Comparison of ENCODE assay signal across 12 cellular contexts in the genomic region with DNA sequence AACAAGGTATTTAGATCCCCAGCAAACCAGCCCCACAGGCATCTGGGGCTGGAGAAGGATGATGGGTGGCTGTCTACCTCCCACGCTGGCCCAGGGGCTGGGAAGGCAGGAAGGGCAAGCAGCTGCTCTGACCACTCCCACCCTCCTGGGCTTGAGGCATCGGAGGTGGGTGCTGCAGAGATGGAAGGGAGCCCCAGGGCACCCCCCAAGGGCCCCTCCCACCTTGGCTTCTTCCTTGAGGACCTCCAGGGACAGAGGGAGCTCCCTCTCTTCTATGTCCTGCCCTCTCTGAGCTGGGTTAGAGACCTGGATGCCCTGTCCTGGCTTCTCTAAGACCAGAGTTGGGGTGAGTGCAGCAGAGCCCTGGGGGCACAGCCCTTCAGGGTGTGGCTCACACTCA. TPM values are rescaled to one million over a fixed set of nuclear protein-coding genes. Genes with fewer than 3 reads are reported as not detected.
DNase-seq lines count a peak whose midpoint lies in the region; ATAC-seq, FAIRE-seq and TF ChIP-seq lines count a peak whose summit lies in the region.
"Had no signal": no experiment of that assay in that cellular context is flagged by ENCODE, and none has a peak within 500 bp of the region (broad histone marks: within the 10 kb centered on the region; RNA-seq: fewer than 3 reads in every experiment).

No MANE protein-coding gene starts in this region.

- H3K4me3 ChIP-seq in CD4-positive, CD25-positive, alpha-beta regulatory T cell (ENCODE audit: low read depth, low read length) = peak overlapping the region; percentile 100
- H3K4me3 ChIP-seq in GM23248 (no peak overlapping the region), GM23338 (no peak overlapping the region)
- H3K4me3 ChIP-seq in naive thymus-derived CD4-positive, alpha-beta T cell (ENCODE audit: low read length) = peak overlapping the region; percentile 98
- H3K4me3 ChIP-seq: upper lobe of right lung had no signal

- H3K79me2 ChIP-seq in GM23248 (ENCODE audit: insufficient read depth) (no peaks in the 10 kb centered on the region), GM23338 (replicated peaks; ENCODE audit: insufficient read depth) (no peaks in the 10 kb centered on the region)

- peaks cover 6 to 63% (median 39%) of the 10 kb centered on the region in 4 donors for H3K4me1 Mint-ChIP-seq in CD4-positive, CD25-positive, alpha-beta regulatory T cell
- H3K4me1 Mint-ChIP-seq in activated T-cell treated with anti-CD3 and anti-CD28 coated beads, Interleukin-2, amount 50 U/mL, for 4 hours (ENCODE audit: low read depth) = peaks cover 67% of the 10 kb centered on the region
- peaks cover 45 to 76% (median 54%) of the 10 kb centered on the region in 7 donors for H3K4me1 Mint-ChIP-seq in naive thymus-derived CD4-positive, alpha-beta T cell
- peaks cover 24% of the 10 kb centered on the region for H3K4me1 Mint-ChIP-seq in GM23338

- H3K36me3 Mint-ChIP-seq in CD4-positive, CD25-positive, alpha-beta regulatory T cell = peaks cover 44% of the 10 kb centered on the region
- H3K36me3 Mint-ChIP-seq in activated T-cell treated with anti-CD3 and anti-CD28 coated beads, Interleukin-2, amount 50 U/mL, for 4 hours (ENCODE audit: insufficient read depth) = peaks cover 14% of the 10 kb centered on the region
- peaks cover 18 to 53% (median 32%) of the 10 kb centered on the region in 5 donors for H3K36me3 Mint-ChIP-seq in naive thymus-derived CD4-positive, alpha-beta T cell
- peaks cover 32% of the 10 kb centered on the region for H3K36me3 Mint-ChIP-seq in GM23338 (ENCODE audit: low read depth)

- no peak for FAIRE-seq in HTR-8/SVneo (lab: Jason Lieb, UNC)

- POLR2A ChIA-PET in naive thymus-derived CD4-positive, alpha-beta T cell (lab: Charles Lee) = interaction anchor here (0.5 to 35.3 kb wide), 11 partner anchors 12 to 151 kb away, joined by 3 to 1967 read pairs (median 12); partner anchors contain the start of genes CEP85, SH3BGRL3, UBXN11 and ZNF593

- H3K9ac ChIP-seq in GM23248 = peak overlapping the region; percentile 61; the same call in 1 of the 2 replicates

- TF ChIP-seq CTCF in GM23338 (conservative IDR thresholded peaks at IDR 0.05; ENCODE audit: low read depth in 2 of 2) = no peak

- H3K9me2 ChIP-seq in GM23248 (ENCODE audit: insufficient read depth) (no peaks in the 10 kb centered on the region), GM23338 (ENCODE audit: insufficient read depth) (no peaks in the 10 kb centered on the region)

- H3K4me3 Mint-ChIP-seq in CD4-positive, CD25-positive, alpha-beta regulatory T cell = peak overlapping the region; percentile 92 to 98 (median 94)
- peak overlapping the region; percentile 79 for H3K4me3 Mint-ChIP-seq in activated T-cell treated with anti-CD3 and anti-CD28 coated beads, Interleukin-2, amount 50 U/mL, for 4 hours
- peak overlapping the region; percentile 79 to 99 (median 95) for H3K4me3 Mint-ChIP-seq in naive thymus-derived CD4-positive, alpha-beta T cell
- H3K4me3 Mint-ChIP-seq in GM23338 = no peak overlapping the region

- H3K4me2 ChIP-seq in GM23248 (ENCODE audit: unreplicated experiment) = peak overlapping the region; percentile 33
- H3K4me2 ChIP-seq in GM23338 = no peak overlapping the region

- H3K27ac ChIP-seq in CD4-positive, CD25-positive, alpha-beta regulatory T cell (ENCODE audit: insufficient read depth, low read length, poor library complexity, severe bottlenecking) = peak overlapping the region; percentile 70
- no peak overlapping the region for H3K27ac ChIP-seq in GM23248
- peak overlapping the region; percentile 77 for H3K27ac ChIP-seq in naive thymus-derived CD4-positive, alpha-beta T cell (ENCODE audit: low read depth, low read length)
- H3K27ac ChIP-seq in GM23338 (ENCODE audit: low read depth) = no peak overlapping the region
- H3K27ac ChIP-seq: upper lobe of right lung had no signal

- H3K27me3 Mint-ChIP-seq in CD4-positive, CD25-positive, alpha-beta regulatory T cell = peaks cover 5% of the 10 kb centered on the region
- no peaks in the 10 kb centered on the region for H3K27me3 Mint-ChIP-seq in activated T-cell treated with anti-CD3 and anti-CD28 coated beads, Interleukin-2, amount 50 U/mL, for 4 hours (ENCODE audit: low read depth)
- no peaks in the 10 kb centered on the region for H3K27me3 Mint-ChIP-seq in naive thymus-derived CD4-positive, alpha-beta T cell
- peaks cover 9% of the 10 kb centered on the region for H3K27me3 Mint-ChIP-seq in GM23338 (ENCODE audit: insufficient read depth, low read depth, poor library complexity)

- no peaks in the 10 kb centered on the region for H3K27me3 ChIP-seq in CD4-positive, CD25-positive, alpha-beta regulatory T cell (ENCODE audit: control insufficient read depth, insufficient read depth, low read length)
- no peaks in the 10 kb centered on the region for H3K27me3 ChIP-seq in GM23248 (replicated peaks; ENCODE audit: insufficient read depth)
- no peaks in the 10 kb centered on the region for H3K27me3 ChIP-seq in naive thymus-derived CD4-positive, alpha-beta T cell (ENCODE audit: control insufficient read depth in 2 of 2, insufficient read depth in 2 of 2, low read length in 2 of 2)
- no peaks in the 10 kb centered on the region for H3K27me3 ChIP-seq in GM23338 (ENCODE audit: insufficient read depth)
- H3K27me3 ChIP-seq: upper lobe of right lung had no signal

- in situ Hi-C loops in GM23248 (cut with MboI) = no loop called here

- no peaks in the 10 kb centered on the region for H3F3A ChIP-seq in GM23248 (ENCODE audit: insufficient read depth)
- H3F3A ChIP-seq in GM23338 (replicated peaks; ENCODE audit: low read depth) = peaks cover 7% of the 10 kb centered on the region; the same call in 1 of the 2 replicates

- 41 to 50% methylated on average over 2 of the region's 2 CpGs for WGBS in GM23248 (ENCODE audit: low coverage in 1 of 2, low lambda C conversion rate in 2 of 2, missing lambda C conversion rate in 2 of 2), 2 experiments

- H3K4me1 ChIP-seq in CD4-positive, CD25-positive, alpha-beta regulatory T cell (ENCODE audit: control insufficient read depth, insufficient read depth, low read length, poor library complexity, severe bottlenecking) = peaks cover 61% of the 10 kb centered on the region
- H3K4me1 ChIP-seq in GM23248 (ENCODE audit: insufficient read depth) = peaks cover 10% of the 10 kb centered on the region
- H3K4me1 ChIP-seq in naive thymus-derived CD4-positive, alpha-beta T cell (ENCODE audit: control insufficient read depth in 2 of 2, insufficient read depth in 2 of 2, low read length in 2 of 2) = peaks cover 47 to 51% of the 10 kb centered on the region in 2 donors
- H3K4me1 ChIP-seq in GM23338 (ENCODE audit: insufficient read depth) = peaks cover 20% of the 10 kb centered on the region

- no peak for DNase-seq in CD4-positive, CD25-positive, alpha-beta regulatory T cell
- DNase-seq in GM23248 (no peak), NCI-H2227 (lab: John Stamatoyannopoulos, UW; ENCODE audit: unreplicated experiment) (no peak), SKM-1 treated with dmso at 0.1 percent for 144 hours (lab: John Stamatoyannopoulos, UW; ENCODE audit: unreplicated experiment) (no peak), GM23338 (ENCODE audit: low spot score) (no peak), HTR-8/SVneo (ENCODE audit: insufficient read length, low spot score) (no peak)
- no peak for DNase-seq in activated T-cell treated with anti-CD3 and anti-CD28 coated beads, Interleukin-2, amount 50 U/mL, for 4 hours
- DNase-seq in naive thymus-derived CD4-positive, alpha-beta T cell = peak in 1 of 9 donors; percentile 33
- DNase-seq: NCI-H187 treated with DMSO at 0.1 percent for 48 hours had no signal

- CTCF ChIA-PET in naive thymus-derived CD4-positive, alpha-beta T cell (lab: Charles Lee) = interaction anchor here (0.6 to 19.8 kb wide), 10 partner anchors 10 to 111 kb away, joined by 3 to 541 read pairs (median 5); partner anchors contain the start of gene SH3BGRL3

- peak overlapping the region; percentile 92 to 100 (median 97) for H3K27ac Mint-ChIP-seq in CD4-positive, CD25-positive, alpha-beta regulatory T cell
- peak overlapping the region; percentile 87 to 99 (median 96) for H3K27ac Mint-ChIP-seq in naive thymus-derived CD4-positive, alpha-beta T cell
- H3K27ac Mint-ChIP-seq in GM23338 = no peak overlapping the region

- peak overlapping the region; percentile 85 for H2AFZ ChIP-seq in GM23248
- H2AFZ ChIP-seq in GM23338 = no peak overlapping the region

- H3K36me3 ChIP-seq in CD4-positive, CD25-positive, alpha-beta regulatory T cell (ENCODE audit: control insufficient read depth, insufficient read depth, low read length) = peaks cover 50% of the 10 kb centered on the region
- H3K36me3 ChIP-seq in GM23248 (ENCODE audit: low read depth) (no peaks in the 10 kb centered on the region), GM23338 (ENCODE audit: insufficient read depth) (peaks cover 8% of the 10 kb centered on the region)
- H3K36me3 ChIP-seq in naive thymus-derived CD4-positive, alpha-beta T cell (ENCODE audit: control insufficient read depth in 2 of 3, insufficient read depth in 3 of 3, low read length in 3 of 3) = peaks cover 0 to 51% (median 20%) of the 10 kb centered on the region in 3 experiments
- H3K36me3 ChIP-seq: upper lobe of right lung had no signal

- H3K9me3 ChIP-seq in CD4-positive, CD25-positive, alpha-beta regulatory T cell (ENCODE audit: control insufficient read depth in 2 of 2, low read length in 2 of 2) = no peaks in the 10 kb centered on the region
- no peaks in the 10 kb centered on the region for H3K9me3 ChIP-seq in GM23248 (ENCODE audit: low read depth)
- no peaks in the 10 kb centered on the region for H3K9me3 ChIP-seq in naive thymus-derived CD4-positive, alpha-beta T cell (ENCODE audit: control insufficient read depth in 2 of 3, low read length in 3 of 3)
- H3K9me3 ChIP-seq: upper lobe of right lung had no signal

- intact Hi-C loops in naive thymus-derived CD4-positive, alpha-beta T cell (cut with micrococcal nuclease) = loop anchor here (1.0 to 2.0 kb wide), 10 partner anchors 14 to 152 kb away; partner anchors contain the start of genes ZNF593 (in 2 of the 2), C1orf232 (in 1 of the 2) and CEP85 (in 1 of the 2)

- H4K20me1 ChIP-seq in GM23248 (ENCODE audit: insufficient read depth) (no peaks in the 10 kb centered on the region), GM23338 (replicated peaks; ENCODE audit: insufficient read depth) (no peaks in the 10 kb centered on the region)

- H3K9me3 Mint-ChIP-seq in CD4-positive, CD25-positive, alpha-beta regulatory T cell = peaks cover 0 to 2% (median 0%) of the 10 kb centered on the region in 7 donors
- no peaks in the 10 kb centered on the region for H3K9me3 Mint-ChIP-seq in activated T-cell treated with anti-CD3 and anti-CD28 coated beads, Interleukin-2, amount 50 U/mL, for 4 hours
- H3K9me3 Mint-ChIP-seq in naive thymus-derived CD4-positive, alpha-beta T cell = peaks cover 0 to 2% (median 0%) of the 10 kb centered on the region in 11 donors
- no peaks in the 10 kb centered on the region; the same call in 2 of the 3 replicates for H3K9me3 Mint-ChIP-seq in GM23338

- ATAC-seq in CD4-positive, CD25-positive, alpha-beta regulatory T cell (ENCODE audit: low read depth in 2 of 2) = no peak
- peak in 1 of 2 donors; percentile 4 for ATAC-seq in activated T-cell treated with anti-CD3 and anti-CD28 coated beads, Interleukin-2, amount 50 U/mL, for 4 hours
- peak; percentile 2 for ATAC-seq in naive thymus-derived CD4-positive, alpha-beta T cell
- ATAC-seq in GM23338 = no peak

RNA-seq across cellular contexts. Expression of gene CD52, which starts 3.1 kb away (rescaled TPM):
- 1,528 TPM for total RNA-seq in CD4-positive, CD25-positive, alpha-beta regulatory T cell
- over 10,000 TPM in 2 of 4 donors, 1,000 to 10,000 TPM in 2; 9,467 to 12,173 (median 10,919) TPM for polyA plus RNA-seq in CD4-positive, CD25-positive, alpha-beta regulatory T cell
- total RNA-seq in GM23248 (2014; rRNA removed; shearing (Covaris generic)) = not detected in 2 replicates
- polyA plus RNA-seq in GM23248 (2016; fragmentation: Nextera tagmentation; extraction: Ambion mirVana) (not detected in 2 replicates), GM23338 (2016; fragmentation: Nextera tagmentation; extraction: Ambion mirVana) (7.3 and 9.6 TPM in 2 replicates)
- total RNA-seq in activated T-cell treated with anti-CD3 and anti-CD28 coated beads, Interleukin-2, amount 50 U/mL, for 4 hours = 10 to 100 TPM; 82.3 to 99.4 (median 93.8) TPM
- total RNA-seq in naive thymus-derived CD4-positive, alpha-beta T cell = 1,000 to 10,000 TPM in 3 of 5 experiments, 100 to 1,000 TPM in 2; 719 to 1,390 (median 1,130) TPM
- polyA plus RNA-seq in naive thymus-derived CD4-positive, alpha-beta T cell = 1,000 to 10,000 TPM; 7,628 to 8,133 TPM
- total RNA-seq in GM23338 (2014; rRNA removed; shearing (Covaris generic)) = not detected in 2 replicates
- total RNA-seq: pulmonary artery endothelial cell had no signal

RNA-seq across cellular contexts. Expression of gene UBXN11, which starts 14.5 kb away (rescaled TPM):
- 30.8 TPM for total RNA-seq in CD4-positive, CD25-positive, alpha-beta regulatory T cell
- polyA plus RNA-seq in CD4-positive, CD25-positive, alpha-beta regulatory T cell = 10 to 100 TPM in 3 of 4 donors, 1 to 10 TPM in 1; 8.1 to 15.2 (median 11.0) TPM
- 4.8 and 5.8 TPM in 2 replicates for total RNA-seq in GM23248 (2014; rRNA removed; shearing (Covaris generic))
- polyA plus RNA-seq in GM23248 (2016; fragmentation: Nextera tagmentation; extraction: Ambion mirVana) (11.1 and 12.7 TPM in 2 replicates), GM23338 (2016; fragmentation: Nextera tagmentation; extraction: Ambion mirVana) (7.3 and 8.3 TPM in 2 replicates)
- 10 to 100 TPM; 17.4 to 21.1 (median 19.9) TPM for total RNA-seq in activated T-cell treated with anti-CD3 and anti-CD28 coated beads, Interleukin-2, amount 50 U/mL, for 4 hours
- 100 to 1,000 TPM in 3 of 5 experiments, 10 to 100 TPM in 2; 35.7 to 131 (median 124) TPM for total RNA-seq in naive thymus-derived CD4-positive, alpha-beta T cell
- polyA plus RNA-seq in naive thymus-derived CD4-positive, alpha-beta T cell = 10 to 100 TPM; 10.5 to 13.6 TPM
- 8.0 and 9.4 TPM in 2 replicates for total RNA-seq in GM23338 (2014; rRNA removed; shearing (Covaris generic))

RNA-seq across cellular contexts. Expression of gene CRYBG2, which starts 33.0 kb away (rescaled TPM):
- total RNA-seq in CD4-positive, CD25-positive, alpha-beta regulatory T cell = 2.3 TPM
- 1 to 10 TPM in 3 of 4 donors, not detected in 1; 1.0 to 2.0 (median 1.3) TPM for polyA plus RNA-seq in CD4-positive, CD25-positive, alpha-beta regulatory T cell
- not detected in 2 replicates for total RNA-seq in GM23248 (2014; rRNA removed; shearing (Covaris generic))
- not detected in 2 replicates for polyA plus RNA-seq in GM23248 (2016; fragmentation: Nextera tagmentation; extraction: Ambion mirVana)
- under 1 TPM; 0.16 to 0.45 (median 0.30) TPM for total RNA-seq in activated T-cell treated with anti-CD3 and anti-CD28 coated beads, Interleukin-2, amount 50 U/mL, for 4 hours
- total RNA-seq in naive thymus-derived CD4-positive, alpha-beta T cell = 1 to 10 TPM in 3 of 5 experiments, under 1 TPM in 1, not detected in 1; 0.59 to 1.5 (median 1.2) TPM
- 1 to 10 TPM in 1 of 2 donors, not detected in 1; 1.1 TPM for polyA plus RNA-seq in naive thymus-derived CD4-positive, alpha-beta T cell
- total RNA-seq in GM23338 (2014; rRNA removed; shearing (Covaris generic)) = 10.0 and 18.4 TPM in 2 replicates
- 17.6 and 19.4 TPM in 2 replicates for polyA plus RNA-seq in GM23338 (2016; fragmentation: Nextera tagmentation; extraction: Ambion mirVana)
- total RNA-seq: pulmonary artery endothelial cell had no signal

RNA-seq across cellular contexts. Expression of gene SH3BGRL3, which starts 41.0 kb away (rescaled TPM):
- 404 TPM for total RNA-seq in CD4-positive, CD25-positive, alpha-beta regulatory T cell
- 1,000 to 10,000 TPM; 1,085 to 1,853 (median 1,299) TPM for polyA plus RNA-seq in CD4-positive, CD25-positive, alpha-beta regulatory T cell
- total RNA-seq in GM23248 (2014; rRNA removed; shearing (Covaris generic)) = 212 and 240 TPM in 2 replicates
- polyA plus RNA-seq in GM23248 (2016; fragmentation: Nextera tagmentation; extraction: Ambion mirVana) (2,795 and 2,825 TPM in 2 replicates), GM23338 (2016; fragmentation: Nextera tagmentation; extraction: Ambion mirVana) (370 and 378 TPM in 2 replicates)
- total RNA-seq in activated T-cell treated with anti-CD3 and anti-CD28 coated beads, Interleukin-2, amount 50 U/mL, for 4 hours = 100 to 1,000 TPM; 324 to 352 (median 326) TPM
- total RNA-seq in naive thymus-derived CD4-positive, alpha-beta T cell = 100 to 1,000 TPM; 156 to 636 (median 224) TPM
- 100 to 1,000 TPM; 569 to 630 TPM for polyA plus RNA-seq in naive thymus-derived CD4-positive, alpha-beta T cell
- 28.9 and 30.9 TPM in 2 replicates for total RNA-seq in GM23338 (2014; rRNA removed; shearing (Covaris generic))

RNA-seq across cellular contexts. Expression of gene ZNF683, which starts 51.7 kb away (rescaled TPM):
- total RNA-seq in CD4-positive, CD25-positive, alpha-beta regulatory T cell = not detected
- under 1 TPM in 2 of 4 donors, not detected in 2; 0.25 to 0.55 TPM for polyA plus RNA-seq in CD4-positive, CD25-positive, alpha-beta regulatory T cell
- total RNA-seq in GM23248 (2014; rRNA removed; shearing (Covaris generic)) = not detected in 2 replicates
- polyA plus RNA-seq in GM23248 (2016; fragmentation: Nextera tagmentation; extraction: Ambion mirVana) = not detected in 2 replicates
- total RNA-seq in activated T-cell treated with anti-CD3 and anti-CD28 coated beads, Interleukin-2, amount 50 U/mL, for 4 hours = under 1 TPM; 0.11 to 0.30 (median 0.13) TPM
- total RNA-seq in naive thymus-derived CD4-positive, alpha-beta T cell = 1 to 10 TPM in 1 of 5 experiments, under 1 TPM in 2, not detected in 2; 0.22 to 6.3 (median 0.51) TPM
- not detected for polyA plus RNA-seq in naive thymus-derived CD4-positive, alpha-beta T cell
- total RNA-seq in GM23338 (2014; rRNA removed; shearing (Covaris generic)) = not detected in 2 replicates
- polyA plus RNA-seq in GM23338 (2016; fragmentation: Nextera tagmentation; extraction: Ambion mirVana) = not detected in 2 replicates
- total RNA-seq: HT-29, pulmonary artery endothelial cell had no signal

Comparison
In these comparisons a context has a peak if more than half of its experiments do, and no peak if none do; other contexts are left out.
1. H3K27ac ChIP-seq: peak in CD4-positive, CD25-positive, alpha-beta regulatory T cell (single experiment) and naive thymus-derived CD4-positive, alpha-beta T cell (single experiment); none in GM23248 (single experiment) and GM23338 (single experiment).
2. H3K4me3 ChIP-seq: peak in CD4-positive, CD25-positive, alpha-beta regulatory T cell (single experiment) and naive thymus-derived CD4-positive, alpha-beta T cell (single experiment); none in GM23248 (single experiment) and GM23338 (single experiment).
3. RNA of gene CD52, which starts 3.1 kb away (total RNA-seq): 1,528 TPM in CD4-positive, CD25-positive, alpha-beta regulatory T cell (single experiment), 719 to 1,390 TPM in naive thymus-derived CD4-positive, alpha-beta T cell and 82.3 to 99.4 TPM in activated T-cell treated with anti-CD3 and anti-CD28 coated beads, Interleukin-2, amount 50 U/mL, for 4 hours; not detected in GM23248 and not detected in GM23338; every median in the first group is over 10 times any median in the second.